1 cellular context compared by ENCODE assay signal in genomic region chr12:14769837-14770494, GRCh38.
TF ChIP-seq lines count a peak whose summit lies in the region.

No MANE protein-coding gene starts in this region.

TF ChIP-seq in SK-N-SH, 30 proteins besides CTCF, POLR2A, EP300 and RAD21 (continued from another document):
- TF ChIP-seq NRF1 (IDR thresholded peaks at IDR 0.05; ENCODE audit: low read depth, low read length), result no peak
- TF ChIP-seq TEAD4 (IDR thresholded peaks at IDR 0.05; ENCODE audit: borderline replicate concordance, insufficient read depth), result no peak
- TF ChIP-seq JUND (IDR thresholded peaks at IDR 0.05), result no peak
- peak; percentile 71 for TF ChIP-seq CHD2 (IDR thresholded peaks at IDR 0.05; ENCODE audit: low read length, partially characterized antibody)
- TF ChIP-seq REST (IDR thresholded peaks at IDR 0.05; ENCODE audit: low read depth, low read length), result no peak
- 0 out of 2 replicates have a peak, but pooled peaks have one; percentile 14 for TF ChIP-seq FOXJ3 (CRISPR knock-in tag; IDR thresholded peaks at IDR 0.05)
- no peak for TF ChIP-seq EZH2phosphoT487 (IDR thresholded peaks at IDR 0.05; ENCODE audit: borderline replicate concordance, low read depth)
- TF ChIP-seq RFX5 (IDR thresholded peaks at IDR 0.05; ENCODE audit: low read length), result no peak
- TF ChIP-seq PBX3 (IDR thresholded peaks at IDR 0.05), result no peak
- no peak for TF ChIP-seq FOXM1 (IDR thresholded peaks at IDR 0.05; ENCODE audit: low read depth)
- TF ChIP-seq SIN3A (IDR thresholded peaks at IDR 0.05; ENCODE audit: borderline replicate concordance, low read depth, low read length), result no peak; the same call in 1 of the 2 replicates
- peak; percentile 49; the same call in 1 of the 2 replicates for TF ChIP-seq MAX (IDR thresholded peaks at IDR 0.05; ENCODE audit: low read depth)
TF ChIP-seq in SK-N-SH: peak in this region for 10.
